Comparison of ENCODE assay signal across 1 cellular context in the genomic region with DNA sequence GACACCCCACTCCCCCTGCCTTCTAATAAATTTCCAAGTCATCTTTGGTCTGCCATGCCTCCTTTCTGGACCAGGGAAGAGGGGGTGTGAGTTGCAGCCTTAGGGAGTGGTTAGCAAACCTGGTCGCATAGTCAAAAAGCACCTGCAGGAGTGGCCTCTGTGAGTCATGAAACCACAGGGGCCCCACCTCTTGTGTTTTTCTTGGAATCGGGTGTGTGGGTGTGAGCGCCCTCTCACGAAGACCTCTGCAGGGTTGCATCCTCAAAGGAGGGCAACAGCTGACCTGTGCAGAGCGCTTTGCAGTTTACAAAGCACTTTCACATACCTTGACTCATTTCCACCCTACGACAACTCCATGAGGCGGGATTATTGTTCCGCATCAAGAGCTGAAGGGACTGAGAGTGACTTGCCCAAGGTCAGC.
TF ChIP-seq lines count a peak whose summit lies in the region.

No MANE protein-coding gene starts in this region.

TF ChIP-seq in WTC11, 78 proteins besides CTCF, POLR2A, EP300 and RAD21 (continued from another document):
- TF ChIP-seq AR (CRISPR knock-in tag; IDR thresholded peaks at IDR 0.05): no peak
